ENCODE assay signal across 7 cellular contexts in the genomic region with DNA sequence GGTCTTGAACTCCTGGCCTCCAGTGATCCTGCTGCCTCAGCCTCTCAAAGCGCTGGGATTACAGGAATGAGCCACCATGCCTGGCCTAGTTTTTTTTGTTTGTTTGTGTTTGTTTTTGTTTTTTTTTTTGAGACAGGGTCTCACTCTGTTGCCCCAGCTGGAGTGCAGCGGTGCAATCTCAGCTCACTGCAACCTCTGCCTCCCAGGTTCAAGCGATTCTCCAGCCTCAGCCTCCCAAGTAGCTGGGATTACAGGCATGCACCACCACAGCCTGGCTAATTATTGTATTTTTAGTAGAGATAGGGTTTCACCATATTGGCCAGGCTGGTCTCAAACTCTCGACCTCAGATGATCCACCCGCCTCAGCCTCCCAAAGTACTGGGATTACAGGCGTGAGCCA. TPM values are rescaled to one million over a fixed set of nuclear protein-coding genes. Genes with fewer than 3 reads are reported as not detected.
"Had no signal": no experiment of that assay in that cellular context is flagged by ENCODE, and none has a peak within 500 bp of the region (broad histone marks: within the 10 kb centered on the region; RNA-seq: fewer than 3 reads in every experiment).

No MANE protein-coding gene starts in this region.

RNA-seq across cellular contexts. Expression of gene SHCBP1L, which starts 9.6 kb away (rescaled TPM):
- total RNA-seq: GM23248, GM23338, H1, H4, H7, H9, HFFc6 had no signal
- polyA plus RNA-seq: GM23248, GM23338, H1 had no signal
